Comparison of ENCODE assay signal across 19 cellular contexts in genomic region chr2:451495-451894, GRCh38.
DNase-seq lines count a peak whose midpoint lies in the region; ATAC-seq, FAIRE-seq and TF ChIP-seq lines count a peak whose summit lies in the region.
"Had no signal": no experiment of that assay in that cellular context is flagged by ENCODE, and none has a peak within 500 bp of the region (broad histone marks: within the 10 kb centered on the region; RNA-seq: fewer than 3 reads in every experiment).

No MANE protein-coding gene starts in this region.

- no peak overlapping the region for H3K4me3 ChIP-seq in A549
- H3K4me3 ChIP-seq in HCT116 (replicated peaks in 1 of 2; ENCODE audit: low read depth in 1 of 2, low read length in 2 of 2), result no peak overlapping the region
- H3K4me3 ChIP-seq in mesenchymal stem cell (ENCODE audit: insufficient read depth in 1 of 2, low read depth in 1 of 2, low read length in 2 of 2), result no peak overlapping the region
- H3K4me3 ChIP-seq: BLaER1 treated with 17β-estradiol and CSF1 and Interleukin-3, amounts not matched to agents 10 nM and 100 nM; HAP-1 had no signal

- no peak for TF ChIP-seq EP300 in A549 (IDR thresholded peaks at IDR 0.05)

- H2BK5ac ChIP-seq in mesenchymal stem cell (ENCODE audit: low read depth, low read length, poor library complexity, severe bottlenecking), result no peak overlapping the region

- H3K79me2 ChIP-seq in HCT116 (ENCODE audit: insufficient read depth, low read length), result no peaks in the 10 kb centered on the region

- H4K20me1 ChIP-seq in HCT116 (ENCODE audit: insufficient read depth), result no peaks in the 10 kb centered on the region
- H4K20me1 ChIP-seq: BLaER1 treated with 17β-estradiol and CSF1 and Interleukin-3, amounts not matched to agents 10 nM and 100 nM had no signal

- no peak overlapping the region for H4K8ac ChIP-seq in mesenchymal stem cell (ENCODE audit: low read length)

- H3K27ac ChIP-seq in A549 (no peak overlapping the region), HCT116 (ENCODE audit: low read depth, low read length) (no peak overlapping the region), mesenchymal stem cell (ENCODE audit: low read length, poor library complexity, severe bottlenecking) (no peak overlapping the region)
- H3K27ac ChIP-seq: BLaER1 treated with 17β-estradiol and CSF1 and Interleukin-3, amounts not matched to agents 10 nM and 100 nM had no signal

- peak overlapping the region; percentile 37 for H2AK5ac ChIP-seq in mesenchymal stem cell (ENCODE audit: low read length, severe bottlenecking)

- H3K18ac ChIP-seq in mesenchymal stem cell (ENCODE audit: low read depth in 1 of 2, low read length in 2 of 2), result no peak overlapping the region

- intact Hi-C loops in HCT116 (cut with micrococcal nuclease), result no loop called here

- H2BK12ac ChIP-seq in mesenchymal stem cell (ENCODE audit: low read length in 2 of 2), result no peak overlapping the region

- no peaks in the 10 kb centered on the region for H3K36me3 ChIP-seq in HCT116 (ENCODE audit: control insufficient read depth in 1 of 2, insufficient read depth in 2 of 2, low read length in 2 of 2)
- H3K36me3 ChIP-seq in mesenchymal stem cell (ENCODE audit: control insufficient read depth in 1 of 2, insufficient read depth in 2 of 2, low read depth in 1 of 2, low read length in 2 of 2), result no peaks in the 10 kb centered on the region
- H3K36me3 ChIP-seq: BLaER1 treated with 17β-estradiol and CSF1 and Interleukin-3, amounts not matched to agents 10 nM and 100 nM; HAP-1 had no signal

- peaks cover 8% of the 10 kb centered on the region for H3K27me3 Mint-ChIP-seq in chondrocyte (ENCODE audit: low read depth)
- H3K27me3 Mint-ChIP-seq: B cell had no signal

- H3K9me3 Mint-ChIP-seq in chondrocyte (ENCODE audit: low read depth), result no peaks in the 10 kb centered on the region
- H3K9me3 Mint-ChIP-seq: CD8-positive, alpha-beta T cell had no signal

- no peak overlapping the region for H3K4me3 Mint-ChIP-seq in chondrocyte (ENCODE audit: unreplicated experiment)
- H3K4me3 Mint-ChIP-seq: B cell; CD8-positive, alpha-beta T cell had no signal

- no peaks in the 10 kb centered on the region for H3K9me3 ChIP-seq in A549
- H3K9me3 ChIP-seq in HCT116 (ENCODE audit: control insufficient read depth in 1 of 2, insufficient read depth in 1 of 2, low read depth in 1 of 2, low read length in 2 of 2), result no peaks in the 10 kb centered on the region
- H3K9me3 ChIP-seq in mesenchymal stem cell (ENCODE audit: control insufficient read depth, low read length), result no peaks in the 10 kb centered on the region
- H3K9me3 ChIP-seq: BLaER1 treated with 17β-estradiol and CSF1 and Interleukin-3, amounts not matched to agents 10 nM and 100 nM; HAP-1 had no signal

- no peaks in the 10 kb centered on the region for H3K4me1 ChIP-seq in A549
- no peaks in the 10 kb centered on the region for H3K4me1 ChIP-seq in HCT116 (ENCODE audit: control insufficient read depth in 1 of 2, insufficient read depth in 2 of 2, low read length in 2 of 2)
- peaks cover 13% of the 10 kb centered on the region for H3K4me1 ChIP-seq in mesenchymal stem cell (ENCODE audit: control insufficient read depth, insufficient read depth, low read depth, low read length)

- DNase-seq in A549 (ENCODE audit: low read depth in 1 of 2, low spot score in 1 of 2) (no peak), HCT116 (ENCODE audit: low read depth, low spot score) (no peak), chondrocyte (ENCODE audit: low spot score) (no peak), mesenchymal stem cell (no peak), NCI-H2107 (lab: John Stamatoyannopoulos, UW) (no peak)
- DNase-seq in stimulated activated CD4-positive, alpha-beta T cell treated with anti-CD3 and anti-CD28 coated beads, Interleukin-4, amount 100 ng/mL, for 24 hours, result no peak
- DNase-seq: 8988T; Calu3; CD8-positive, alpha-beta T cell; DMS79 treated with DMSO at 0.1 percent for 48 hours; GF-D8; KG1 had no signal

- CTCF ChIA-PET in A549 (lab: Yijun Ruan, JAX), result no interaction called here
- CTCF ChIA-PET in HCT116 (lab: Charles Lee), result no interaction called here

- TF ChIP-seq CTCF in A549 (IDR thresholded peaks at IDR 0.05), result no peak
- TF ChIP-seq CTCF in HCT116 (IDR thresholded peaks at IDR 0.05 in 2 of 3, conservative IDR thresholded peaks at IDR 0.05 in 1 of 3; ENCODE audit: borderline replicate concordance in 1 of 3, insufficient read depth in 1 of 3, low read depth in 2 of 3, low read length in 2 of 3), result peak in 2 of 3 experiments; percentile 19 to 22; a peak in 2 of 6 replicates
- TF ChIP-seq CTCF in chondrocyte (IDR thresholded peaks at IDR 0.05), result no peak

- peak overlapping the region; percentile 45 for H3K27ac Mint-ChIP-seq in chondrocyte (ENCODE audit: unreplicated experiment)
- H3K27ac Mint-ChIP-seq: B cell; CD8-positive, alpha-beta T cell had no signal

- H2AFZ ChIP-seq in HCT116 (ENCODE audit: low read depth, low read length, poor library complexity, severe bottlenecking) (no peak overlapping the region), mesenchymal stem cell (ENCODE audit: low read depth, low read length) (no peak overlapping the region)

- TF ChIP-seq RAD21 in A549 (conservative IDR thresholded peaks at IDR 0.05 in 1 of 2, IDR thresholded peaks at IDR 0.05 in 1 of 2), result no peak
- TF ChIP-seq RAD21 in HCT116 (IDR thresholded peaks at IDR 0.05; ENCODE audit: low read depth), result no peak

- H3K4me1 Mint-ChIP-seq in chondrocyte (ENCODE audit: low read depth), result peaks cover 6% of the 10 kb centered on the region

- no peak overlapping the region for H2BK120ac ChIP-seq in mesenchymal stem cell (ENCODE audit: low read depth, low read length)

- peak; percentile 43 to 57; a peak in 4 of 6 replicates for ATAC-seq in A549
- ATAC-seq in HCT116, result peak; percentile 64
- ATAC-seq in HG02884 (IDR thresholded peaks at IDR 0.05; ENCODE audit: unreplicated experiment), result no peak
- no peak for ATAC-seq in GM19455 (IDR thresholded peaks at IDR 0.05; ENCODE audit: unreplicated experiment)
- ATAC-seq: CD8-positive, alpha-beta T cell had no signal

- H3K4me2 ChIP-seq in A549 (no peak overlapping the region), HCT116 (ENCODE audit: low read length) (no peak overlapping the region), mesenchymal stem cell (ENCODE audit: low read length, poor library complexity, severe bottlenecking) (no peak overlapping the region)
- H3K4me2 ChIP-seq: BLaER1 treated with 17β-estradiol and CSF1 and Interleukin-3, amounts not matched to agents 10 nM and 100 nM had no signal

- H3K27me3 ChIP-seq in HCT116 (ENCODE audit: insufficient read depth, low read length), result peaks cover 18% of the 10 kb centered on the region; the same call in 1 of the 2 replicates
- no peaks in the 10 kb centered on the region for H3K27me3 ChIP-seq in mesenchymal stem cell (ENCODE audit: control insufficient read depth in 1 of 2, insufficient read depth in 1 of 2, low read length in 2 of 2)

- RAD21 ChIA-PET in HCT116 (lab: Charles Lee; ENCODE audit: low non-redundant PET in 1 of 2, low total read pairs in 2 of 2, uncharacterized antibody in 2 of 2, unreplicated experiment in 2 of 2), result no interaction called here

- H3K23ac ChIP-seq in mesenchymal stem cell (ENCODE audit: low read length in 2 of 2), result no peak overlapping the region

- H3K9ac ChIP-seq in HCT116 (ENCODE audit: low read length) (no peak overlapping the region), mesenchymal stem cell (ENCODE audit: low read length) (no peak overlapping the region)
- H3K9ac ChIP-seq: BLaER1 treated with 17β-estradiol and CSF1 and Interleukin-3, amounts not matched to agents 10 nM and 100 nM had no signal

- no TSS peak for BruUV-seq in HCT116 (replicated peaks; lab: Mats Ljungman, UMichigan)

- H3K79me1 ChIP-seq in mesenchymal stem cell (replicated peaks; ENCODE audit: low read length, poor library complexity, severe bottlenecking), result no peaks in the 10 kb centered on the region

- no peaks in the 10 kb centered on the region for H3K36me3 Mint-ChIP-seq in chondrocyte (ENCODE audit: low read depth)
- H3K36me3 Mint-ChIP-seq: CD8-positive, alpha-beta T cell had no signal

- H3K14ac ChIP-seq in mesenchymal stem cell (ENCODE audit: low read length in 2 of 2), result no peak overlapping the region

- POLR2A ChIA-PET in A549 (lab: Yijun Ruan, JAX), result no interaction called here
- POLR2A ChIA-PET in HCT116 (lab: Charles Lee), result no interaction called here

- WGBS in A549 (ENCODE audit: missing lambda C conversion rate), result 49% methylated on average over 16 of the region's 16 CpGs
- WGBS in mesenchymal stem cell, result 93% methylated on average over 16 of the region's 16 CpGs

- H3K9me2 ChIP-seq in HCT116 (ENCODE audit: insufficient read depth), result no peaks in the 10 kb centered on the region

- no peak overlapping the region for H2BK15ac ChIP-seq in mesenchymal stem cell (ENCODE audit: low read depth, poor library complexity, severe bottlenecking)

- FAIRE-seq in A549 (lab: Jason Lieb, UNC), result no peak
- FAIRE-seq: GM19239, H1 had no signal

- H3K4ac ChIP-seq in mesenchymal stem cell (ENCODE audit: low read depth in 1 of 2, low read length in 2 of 2), result no peak overlapping the region

- no peak overlapping the region for H4K91ac ChIP-seq in mesenchymal stem cell (ENCODE audit: low read length)

- TF ChIP-seq POLR2A in A549 (IDR thresholded peaks at IDR 0.05; ENCODE audit: low read length) (no peak), HCT116 (IDR thresholded peaks at IDR 0.05; ENCODE audit: borderline replicate concordance, extremely low read depth, insufficient read depth, insufficient read length) (no peak)

TF ChIP-seq in A549, 52 proteins besides CTCF, POLR2A, EP300 and RAD21 (continues in another document):
- TF ChIP-seq CBX2 (IDR thresholded peaks at IDR 0.05; ENCODE audit: borderline replicate concordance, low read depth) (no peak), MAZ (IDR thresholded peaks at IDR 0.05; ENCODE audit: borderline replicate concordance, low read depth, low read length) (no peak), CHD4 (IDR thresholded peaks at IDR 0.05; ENCODE audit: borderline replicate concordance) (no peak), HEYL (CRISPR knock-in tag; IDR thresholded peaks at IDR 0.05) (no peak), NFE2L2 (conservative IDR thresholded peaks at IDR 0.05; ENCODE audit: low read length) (no peak), KDM1A (IDR thresholded peaks at IDR 0.05; ENCODE audit: low read depth) (no peak), KDM5A (IDR thresholded peaks at IDR 0.05) (no peak), FOSB (CRISPR knock-in tag; IDR thresholded peaks at IDR 0.05) (no peak)

TF ChIP-seq in HCT116, 20 proteins besides CTCF, POLR2A, EP300 and RAD21 (continues in another document):
- TF ChIP-seq EZH2phosphoT487 (IDR thresholded peaks at IDR 0.05; ENCODE audit: borderline replicate concordance), result no peak
- TF ChIP-seq CEBPB (IDR thresholded peaks at IDR 0.05; ENCODE audit: low read depth), result no peak
- no peak for TF ChIP-seq ELF1 (IDR thresholded peaks at IDR 0.05; ENCODE audit: borderline replicate concordance, low read depth)
- no peak for TF ChIP-seq ZFX (IDR thresholded peaks at IDR 0.05)
- TF ChIP-seq YY1 (IDR thresholded peaks at IDR 0.05; ENCODE audit: extremely low read depth, insufficient replicate concordance, low read depth, low read length), result no peak

Comparison
In these comparisons a context has a peak if more than half of its experiments do, and no peak if none do; other contexts are left out.
1. ATAC-seq: peak in A549 (2 of 2) and HCT116 (single experiment); none in HG02884 (single experiment) and GM19455 (single experiment).
2. CTCF ChIP-seq: peak in HCT116 (2 of 3); none in A549 (single experiment) and chondrocyte (single experiment).
3. Of the 6 proteins assayed by ChIP-seq in both A549 and HCT116: peak only in A549: none; only in HCT116: CTCF; in both: none; in neither: 5.